Comparison of ENCODE assay signal across 17 cellular contexts in the genomic region with DNA sequence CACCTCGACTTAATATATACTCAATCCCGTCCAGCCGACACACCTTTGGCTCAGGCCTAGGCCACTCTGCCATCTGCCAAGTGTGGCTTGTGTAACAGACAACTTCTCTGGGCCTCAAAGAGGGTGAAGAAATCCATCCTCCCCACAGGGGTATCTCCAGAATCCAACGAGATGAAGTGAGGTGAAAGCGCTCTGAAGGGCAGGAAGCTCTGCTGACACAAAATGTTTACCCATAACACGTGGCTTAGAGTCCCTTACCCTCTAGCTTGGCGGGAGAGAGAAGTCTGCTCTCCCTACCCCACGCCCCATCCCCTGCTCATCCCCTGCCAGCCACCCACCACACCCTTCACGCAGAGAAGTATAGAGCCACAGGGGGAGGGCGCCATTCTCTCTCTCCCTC. TPM values are rescaled to one million over a fixed set of nuclear protein-coding genes. Genes with fewer than 3 reads are reported as not detected.
DNase-seq lines count a peak whose midpoint lies in the region; ATAC-seq and TF ChIP-seq lines count a peak whose summit lies in the region.
"Had no signal": no experiment of that assay in that cellular context is flagged by ENCODE, and none has a peak within 500 bp of the region (broad histone marks: within the 10 kb centered on the region; RNA-seq: fewer than 3 reads in every experiment).

No MANE protein-coding gene starts in this region.

- H2AK5ac ChIP-seq in H9 (ENCODE audit: insufficient read length, low read length), result no peak overlapping the region

- no peak overlapping the region for H4K91ac ChIP-seq in H9 (ENCODE audit: insufficient read length, low read depth, low read length)

- no peaks in the 10 kb centered on the region for H3K23me2 ChIP-seq in H9 (ENCODE audit: insufficient read length, low read depth, low read length, poor library complexity, severe bottlenecking)

- H3K27me3 ChIP-seq in DND-41 (ENCODE audit: insufficient read depth, low read length, poor library complexity), result no peaks in the 10 kb centered on the region
- H3K27me3 ChIP-seq in H9 (ENCODE audit: insufficient read depth, low read length), result no peaks in the 10 kb centered on the region
- H3K27me3 ChIP-seq in endodermal cell (ENCODE audit: control insufficient read depth, insufficient read depth, low read length, poor library complexity, severe bottlenecking), result no peaks in the 10 kb centered on the region
- H3K27me3 ChIP-seq: BLaER1, SJSA1 had no signal

- TF ChIP-seq CTCF in DND-41 (IDR thresholded peaks at IDR 0.05; ENCODE audit: borderline replicate concordance, extremely low read depth, low read length, poor library complexity, severe bottlenecking), result no peak
- no peak for TF ChIP-seq CTCF in H9 (conservative IDR thresholded peaks at IDR 0.05)
- TF ChIP-seq CTCF in endodermal cell (conservative IDR thresholded peaks at IDR 0.05), result no peak
- TF ChIP-seq CTCF in natural killer cell (IDR thresholded peaks at IDR 0.05), result no peak

- H3T11ph ChIP-seq in H9 (ENCODE audit: low read length), result no peak overlapping the region

- H3K9me3 ChIP-seq in DND-41 (ENCODE audit: insufficient read depth, low read length, severe bottlenecking) (no peaks in the 10 kb centered on the region), H9 (ENCODE audit: control insufficient read depth, low read depth, low read length) (no peaks in the 10 kb centered on the region), endodermal cell (ENCODE audit: control insufficient read depth, low read length) (no peaks in the 10 kb centered on the region)
- H3K9me3 ChIP-seq: A549, BLaER1, SJSA1 had no signal

- no CpG with 5 or more reads among the region's 10 CpGs for WGBS in H9 (ENCODE audit: extremely low coverage, insufficient read length, low lambda C conversion rate)
- WGBS in endodermal cell (ENCODE audit: insufficient coverage in 1 of 2, insufficient read length in 1 of 2), 2 experiments, result 87 to 93% methylated on average over 5 to 10 of the region's 10 CpGs

- H2BK120ac ChIP-seq in H9 (ENCODE audit: low read depth, low read length, poor library complexity, severe bottlenecking), result no peak overlapping the region

- H3K4me3 Mint-ChIP-seq in H9 (no peak overlapping the region), endodermal cell (no peak overlapping the region), natural killer cell (no peak overlapping the region)
- H3K4me3 Mint-ChIP-seq: CD8-positive, alpha-beta T cell had no signal

- no peak overlapping the region for H3K23ac ChIP-seq in H9 (ENCODE audit: insufficient read length, low read depth, low read length)

- no peak overlapping the region for H2BK12ac ChIP-seq in H9 (ENCODE audit: insufficient read length, low read depth, low read length)

- DNase-seq in DND-41, result no peak
- DNase-seq in H9, result peak; percentile 26
- DNase-seq in endodermal cell, result peak; percentile 39
- peak; percentile 34 for DNase-seq in sciatic nerve (ENCODE audit: low spot score)
- no peak for DNase-seq in natural killer cell
- DNase-seq in GOT3 (lab: John Stamatoyannopoulos, UW), result no peak
- no peak for DNase-seq in caudate nucleus (lab: John Stamatoyannopoulos, UW)
- DNase-seq: KG1, NCI-H1436, NCI-H1930, NCI-H526, PC-9 had no signal

- no peak overlapping the region for H3K18ac ChIP-seq in H9 (ENCODE audit: insufficient read length, low read depth, low read length)

- H3K79me2 ChIP-seq in DND-41 (ENCODE audit: insufficient read depth, low read length) (no peaks in the 10 kb centered on the region), H9 (ENCODE audit: insufficient read depth, low read length) (no peaks in the 10 kb centered on the region; the same call in none of the 2 replicates)

- intact Hi-C loops in sciatic nerve (cut with DNase I) (no loop called here), natural killer cell (cut with micrococcal nuclease) (no loop called here)

- no peak overlapping the region for H2BK20ac ChIP-seq in H9 (ENCODE audit: low read depth, low read length, poor library complexity, severe bottlenecking)

- H3K36me3 ChIP-seq in DND-41 (ENCODE audit: insufficient read depth, low read length), result peaks cover 14% of the 10 kb centered on the region; the same call in 1 of the 2 replicates
- no peaks in the 10 kb centered on the region for H3K36me3 ChIP-seq in endodermal cell (ENCODE audit: control insufficient read depth, insufficient read depth, low read length)

- H3K4me2 ChIP-seq in DND-41 (ENCODE audit: insufficient read depth, low read length), result no peak overlapping the region
- no peak overlapping the region for H3K4me2 ChIP-seq in H9 (ENCODE audit: insufficient read depth, insufficient read length, low read length)
- H3K4me2 ChIP-seq: A549, BLaER1, PC-9 had no signal

- H3K27ac Mint-ChIP-seq in H9, result no peak overlapping the region
- no peak overlapping the region for H3K27ac Mint-ChIP-seq in endodermal cell
- H3K27ac Mint-ChIP-seq in natural killer cell, result no peak overlapping the region
- H3K27ac Mint-ChIP-seq: CD8-positive, alpha-beta T cell had no signal

- H2BK5ac ChIP-seq in H9 (ENCODE audit: insufficient read length, low read length), result no peak overlapping the region

- H3K4me3 ChIP-seq in DND-41 (ENCODE audit: low read depth in 1 of 2, low read length in 2 of 2) (no peak overlapping the region), endodermal cell (ENCODE audit: low read length) (no peak overlapping the region)
- H3K4me3 ChIP-seq: A549, BLaER1, PC-9, SJSA1 had no signal

- peaks cover 3% of the 10 kb centered on the region for H3K79me1 ChIP-seq in H9 (ENCODE audit: insufficient read depth, low read depth, low read length, poor library complexity, severe bottlenecking)

- H3K9me3 Mint-ChIP-seq in H9 (no peaks in the 10 kb centered on the region; a peak in 1 of 5 replicates), endodermal cell (no peaks in the 10 kb centered on the region), natural killer cell (no peaks in the 10 kb centered on the region)
- H3K9me3 Mint-ChIP-seq: CD8-positive, alpha-beta T cell had no signal

- H3K27ac ChIP-seq in DND-41 (ENCODE audit: low read length), result no peak overlapping the region
- no peak overlapping the region for H3K27ac ChIP-seq in H9 (ENCODE audit: insufficient read length, low read depth, low read length)
- H3K27ac ChIP-seq in endodermal cell (ENCODE audit: low read depth, low read length), result no peak overlapping the region
- H3K27ac ChIP-seq in caudate nucleus (ENCODE audit: low read depth, low read length), result no peak overlapping the region
- H3K27ac ChIP-seq: A549, BLaER1, PC-9, RWPE1, SJSA1 had no signal

- H3K9ac ChIP-seq in DND-41 (ENCODE audit: low read depth, low read length) (no peak overlapping the region), H9 (ENCODE audit: extremely low read depth, insufficient read length, low read length) (no peak overlapping the region), endodermal cell (ENCODE audit: extremely low read depth, low read length, poor library complexity, severe bottlenecking) (no peak overlapping the region)
- H3K9ac ChIP-seq: BLaER1 had no signal

- H3K4me1 ChIP-seq in DND-41 (ENCODE audit: insufficient read depth, low read length) (no peaks in the 10 kb centered on the region), H9 (ENCODE audit: insufficient read depth, low read length) (peaks cover 3% of the 10 kb centered on the region; the same call in 1 of the 2 replicates), endodermal cell (ENCODE audit: control insufficient read depth, insufficient read depth, low read length) (no peaks in the 10 kb centered on the region)

- H3K56ac ChIP-seq in H9 (ENCODE audit: insufficient read length, low read depth, low read length), result no peak overlapping the region

- no peaks in the 10 kb centered on the region for H3K27me3 Mint-ChIP-seq in H9 (ENCODE audit: low read depth)
- H3K27me3 Mint-ChIP-seq in endodermal cell (ENCODE audit: insufficient read depth), result no peaks in the 10 kb centered on the region
- H3K27me3 Mint-ChIP-seq in natural killer cell (ENCODE audit: low read depth in 2 of 2), result peaks cover 3 to 12% of the 10 kb centered on the region in 2 donors

- H3K14ac ChIP-seq in H9 (ENCODE audit: insufficient read depth, low read length), result no peak overlapping the region

- H4K20me1 ChIP-seq in DND-41 (ENCODE audit: insufficient read depth, low read length), result peaks cover 14% of the 10 kb centered on the region; the same call in 1 of the 2 replicates
- no peaks in the 10 kb centered on the region for H4K20me1 ChIP-seq in H9 (ENCODE audit: control insufficient read depth, insufficient read depth, insufficient read length)

- ATAC-seq in DND-41 (ENCODE audit: insufficient read depth, low read depth), result peak; percentile 37; the same call in 2 of the 3 replicates
- no peak for ATAC-seq in sciatic nerve
- ATAC-seq in natural killer cell, result no peak
- ATAC-seq: A549; CD8-positive, alpha-beta T cell had no signal

- H4K8ac ChIP-seq in H9 (replicated peaks; ENCODE audit: insufficient read length, low read depth, low read length), result no peak overlapping the region

- H2BK15ac ChIP-seq in H9 (ENCODE audit: low read depth, low read length), result no peak overlapping the region

- H3K4me1 Mint-ChIP-seq in H9, result peaks cover 9 to 16% of the 10 kb centered on the region in 2 experiments
- H3K4me1 Mint-ChIP-seq in endodermal cell, result peaks cover 5% of the 10 kb centered on the region
- H3K4me1 Mint-ChIP-seq in natural killer cell, result peaks cover 15 to 22% of the 10 kb centered on the region in 2 donors

- H3K4ac ChIP-seq in H9 (ENCODE audit: low read depth, low read length), result no peak overlapping the region

- H2AFZ ChIP-seq in DND-41 (ENCODE audit: low read depth, low read length) (no peak overlapping the region), H9 (ENCODE audit: low read length) (no peak overlapping the region)
- H2AFZ ChIP-seq: PC-9 had no signal

- H3K36me3 Mint-ChIP-seq in H9 (ENCODE audit: insufficient read depth in 1 of 3, low read depth in 3 of 3), result peaks cover 3 to 12% (median 10%) of the 10 kb centered on the region in 3 experiments
- peaks cover 6% of the 10 kb centered on the region for H3K36me3 Mint-ChIP-seq in endodermal cell (ENCODE audit: low read depth)
- no peaks in the 10 kb centered on the region for H3K36me3 Mint-ChIP-seq in natural killer cell

- no peak overlapping the region for H4K5ac ChIP-seq in H9 (ENCODE audit: insufficient read length, low read depth, low read length)

RNA-seq across cellular contexts. Expression of gene ZBTB39, which starts 13.0 kb away (rescaled TPM):
- total RNA-seq in H9 (2021) (30.3 and 31.2 TPM in 2 replicates), endodermal cell (10 to 100 TPM; 22.1 to 25.7 TPM), sciatic nerve (6.2 TPM), natural killer cell (10 to 100 TPM in 2 of 3 donors, 1 to 10 TPM in 1; 9.5 to 17.6 (median 12.5) TPM)
- 17.3 TPM for polyA plus RNA-seq in endodermal cell (2013, experiment 1 of 2)
- 16.1 TPM for polyA plus RNA-seq in endodermal cell (2013, experiment 2 of 2)

RNA-seq across cellular contexts. Expression of gene TAC3, which starts 23.0 kb away (rescaled TPM):
- 4.4 and 6.2 TPM in 2 replicates for total RNA-seq in H9 (2021)
- total RNA-seq in endodermal cell, result 1 to 10 TPM; 1.8 to 5.4 TPM
- polyA plus RNA-seq in endodermal cell (2013, experiment 1 of 2), result 9.2 TPM
- polyA plus RNA-seq in endodermal cell (2013, experiment 2 of 2), result 7.2 TPM
- total RNA-seq in sciatic nerve, result not detected
- total RNA-seq in natural killer cell, result not detected
- total RNA-seq: CD8-positive, alpha-beta T cell; PC-9; SJSA1 had no signal

RNA-seq across cellular contexts. Expression of gene RDH16, which starts 35.9 kb away (rescaled TPM):
- 0.31 and 0.39 TPM in 2 replicates for total RNA-seq in H9 (2021)
- total RNA-seq in endodermal cell, result 1 to 10 TPM; 1.1 to 3.0 TPM
- polyA plus RNA-seq in endodermal cell (2013, experiment 1 of 2), result 0.53 TPM
- 0.54 TPM for polyA plus RNA-seq in endodermal cell (2013, experiment 2 of 2)
- 1.4 TPM for total RNA-seq in sciatic nerve
- total RNA-seq in natural killer cell, result 1 to 10 TPM; 1.3 to 2.3 (median 1.6) TPM

RNA-seq across cellular contexts. Expression of gene MYO1A, which starts 56.6 kb away (rescaled TPM):
- total RNA-seq in H9 (2021), result 0.26 TPM in 1 of 2 replicates, not detected in the other
- 1 to 10 TPM in 1 of 2 donors, under 1 TPM in 1; 0.77 to 1.7 TPM for total RNA-seq in endodermal cell
- 1.1 TPM for polyA plus RNA-seq in endodermal cell (2013, experiment 1 of 2)
- polyA plus RNA-seq in endodermal cell (2013, experiment 2 of 2), result 0.12 TPM
- 0.36 TPM for total RNA-seq in sciatic nerve
- 1 to 10 TPM in 1 of 3 donors, not detected in 2; 1.1 TPM for total RNA-seq in natural killer cell
- total RNA-seq: PC-9, SJSA1 had no signal

RNA-seq across cellular contexts. Expression of gene SDR9C7, which starts 59.1 kb away (rescaled TPM):
- not detected in 2 replicates for total RNA-seq in H9 (2021)
- total RNA-seq in endodermal cell, result not detected
- 0.21 TPM for polyA plus RNA-seq in endodermal cell (2013, experiment 1 of 2)
- not detected for polyA plus RNA-seq in endodermal cell (2013, experiment 2 of 2)
- total RNA-seq in sciatic nerve, result 0.18 TPM
- total RNA-seq in natural killer cell, result under 1 TPM in 1 of 3 donors, not detected in 2; 0.20 TPM
- total RNA-seq: CD8-positive, alpha-beta T cell; PC-9; SJSA1 had no signal
- polyA plus RNA-seq: A549 had no signal

Comparison
In these comparisons a context has a peak if more than half of its experiments do, and no peak if none do; other contexts are left out.
1. DNase-seq: peak in H9 (single experiment), endodermal cell (single experiment) and sciatic nerve (single experiment); none in DND-41 (single experiment), natural killer cell (single experiment), GOT3 (single experiment) and caudate nucleus (0 of 61).